In the genomic region with DNA sequence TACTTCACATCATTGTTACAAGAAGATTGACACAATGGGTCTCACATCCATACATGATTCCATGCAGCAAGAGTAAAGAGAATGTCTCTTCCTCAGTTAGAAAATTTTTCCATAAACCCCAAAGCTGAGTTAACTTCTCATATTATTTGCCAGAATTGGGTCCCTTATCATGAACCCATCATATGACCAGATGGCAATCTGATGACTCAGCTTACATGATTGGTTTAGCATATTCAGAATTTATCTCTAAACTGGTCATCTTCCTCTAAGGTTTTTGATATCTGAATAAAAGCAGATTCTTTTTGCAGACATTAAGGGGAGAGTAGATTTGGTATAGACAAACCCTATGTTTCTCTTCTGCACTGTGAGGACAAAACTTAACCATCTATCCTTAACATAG, we compare ENCODE assay signal across 33 cellular contexts.
"Had no signal": no experiment of that assay in that cellular context is flagged by ENCODE, and none has a peak within 500 bp of the region (broad histone marks: within the 10 kb centered on the region; RNA-seq: fewer than 3 reads in every experiment).

No MANE protein-coding gene starts in this region.

- H2AFZ ChIP-seq: hepatocyte had no signal

- H3K4me3 ChIP-seq: adrenal gland, ascending aorta, coronary artery, dorsolateral prefrontal cortex, gastrocnemius medialis, heart right ventricle, hepatocyte had no signal

- H3K9me3 Mint-ChIP-seq: activated CD4-positive, alpha-beta memory T cell treated with anti-CD3 and anti-CD28 coated beads for 36 hours; activated CD4-positive, alpha-beta T cell treated with anti-CD3 and anti-CD28 coated beads, Interleukin-2, amount 10 ng/mL, durations not matched to agents 24 days and 14 days; activated naive CD4-positive, alpha-beta T cell treated with anti-CD3 and anti-CD28 coated beads, Interleukin-2, amount 50 U/mL, for 24 hours; activated naive CD8-positive, alpha-beta T cell treated with anti-CD3 and anti-CD28 coated beads, Interleukin-2, amount 50 U/mL, for 24 hours; activated T-helper 1 cell treated with anti-CD3 and anti-CD28 coated beads, Interleukin-12 subunit alpha, Interleukin-12 subunit beta, Interleukin-2, Interleukin-4 antibody, amounts not matched to agents 30 ng/mL and 10 ng/mL and 1 ng/mL, durations not matched to agents 14 hours and 24 hours and 36 hours; activated T-helper 2 cell treated with anti-CD3 and anti-CD28 coated beads, Interferon-gamma antibody, Interleukin-2, Interleukin-4, amounts not matched to agents 10 μg/mL and 5 μg/mL and 100 μg/mL, durations not matched to agents 14 hours and 24 hours and 36 hours; dendritic cell treated with granulocyte-macrophage colony-stimulating factor and Interleukin-4, amounts not matched to agents 40 ng/mL and 50 ng/mL, for 4 days; endodermal cell had no signal

- H3K27me3 ChIP-seq: adrenal gland, ascending aorta, dorsolateral prefrontal cortex, foreskin keratinocyte, gastrocnemius medialis, heart right ventricle, hepatocyte had no signal

- H3K27ac Mint-ChIP-seq: activated CD4-positive, alpha-beta memory T cell treated with anti-CD3 and anti-CD28 coated beads for 36 hours; activated CD4-positive, alpha-beta T cell treated with anti-CD3 and anti-CD28 coated beads for 36 hours; activated CD4-positive, alpha-beta T cell treated with anti-CD3 and anti-CD28 coated beads, Interleukin-2, amount 10 ng/mL, durations not matched to agents 24 days and 14 days; activated CD8-positive, alpha-beta memory T cell treated with anti-CD3 and anti-CD28 coated beads, Interleukin-2, amount 10 ng/mL, durations not matched to agents 7 days and 5 days; activated CD8-positive, alpha-beta T cell treated with anti-CD3 and anti-CD28 coated beads, Interleukin-2, amount 10 ng/mL, durations not matched to agents 7 days and 5 days; activated naive CD4-positive, alpha-beta T cell treated with anti-CD3 and anti-CD28 coated beads for 36 hours; activated naive CD4-positive, alpha-beta T cell treated with anti-CD3 and anti-CD28 coated beads, Interleukin-2, amount 50 U/mL, for 24 hours; activated naive CD8-positive, alpha-beta T cell treated with anti-CD3 and anti-CD28 coated beads for 36 hours; activated naive CD8-positive, alpha-beta T cell treated with anti-CD3 and anti-CD28 coated beads, Interleukin-2, amount 50 U/mL, for 24 hours; activated T-helper 1 cell treated with anti-CD3 and anti-CD28 coated beads, Interleukin-12 subunit alpha, Interleukin-12 subunit beta, Interleukin-2, Interleukin-4 antibody, amounts not matched to agents 30 ng/mL and 10 ng/mL and 1 ng/mL, durations not matched to agents 14 hours and 24 hours and 36 hours; activated T-helper 2 cell treated with anti-CD3 and anti-CD28 coated beads, Interferon-gamma antibody, Interleukin-2, Interleukin-4, amounts not matched to agents 10 μg/mL and 5 μg/mL and 100 μg/mL, durations not matched to agents 14 hours and 24 hours and 36 hours; dendritic cell treated with granulocyte-macrophage colony-stimulating factor and Interleukin-4, amounts not matched to agents 40 ng/mL and 50 ng/mL, for 4 days; endodermal cell had no signal

- H3K4me1 ChIP-seq: ascending aorta, foreskin keratinocyte, gastrocnemius medialis had no signal

- DNase-seq: activated CD4-positive, alpha-beta memory T cell treated with anti-CD3 and anti-CD28 coated beads for 36 hours; activated CD4-positive, alpha-beta T cell treated with anti-CD3 and anti-CD28 coated beads for 36 hours; activated CD4-positive, alpha-beta T cell treated with anti-CD3 and anti-CD28 coated beads, Interleukin-2, amount 10 ng/mL, durations not matched to agents 24 days and 14 days; activated CD4-positive, CD25-positive, alpha-beta regulatory T cell; activated CD4-positive, CD25-positive, alpha-beta regulatory T cell treated with anti-CD3 and anti-CD28 coated beads, Interleukin-2, amount 50 U/mL, for 72 hours; activated CD8-positive, alpha-beta memory T cell treated with anti-CD3 and anti-CD28 coated beads, Interleukin-2, amount 10 ng/mL, durations not matched to agents 7 days and 5 days; activated CD8-positive, alpha-beta memory T cell treated with anti-CD3 and anti-CD28 coated beads, Interleukin-2, amount 50 U/mL, for 4 hours; activated CD8-positive, alpha-beta T cell treated with anti-CD3 and anti-CD28 coated beads, Interleukin-2, amount 10 ng/mL, durations not matched to agents 7 days and 5 days; activated effector memory CD4-positive, alpha-beta T cell treated with anti-CD3 and anti-CD28 coated beads, Interleukin-2, amount 50 U/mL, for 16 hours; activated naive CD4-positive, alpha-beta T cell treated with anti-CD3 and anti-CD28 coated beads for 36 hours; activated naive CD8-positive, alpha-beta T cell treated with anti-CD3 and anti-CD28 coated beads for 36 hours; activated naive CD8-positive, alpha-beta T cell treated with anti-CD3 and anti-CD28 coated beads, Interleukin-2, amount 50 U/mL, for 24 hours; activated T-cell treated with anti-CD3 and anti-CD28 coated beads, Interleukin-2, amount 50 U/mL, for 1 hour; activated T-cell treated with anti-CD3 and anti-CD28 coated beads, Interleukin-2, amount 50 U/mL, for 48 hours; adrenal gland; amygdala; caudate nucleus; cerebellar nuclear complex; dorsolateral prefrontal cortex; effector memory CD4-positive, alpha-beta T cell; endodermal cell; foreskin keratinocyte; gastrocnemius medialis; heart right ventricle; T-helper 2 cell had no signal

- H3K36me3 Mint-ChIP-seq: activated CD4-positive, alpha-beta memory T cell treated with anti-CD3 and anti-CD28 coated beads for 36 hours; activated CD8-positive, alpha-beta memory T cell treated with anti-CD3 and anti-CD28 coated beads, Interleukin-2, amount 10 ng/mL, durations not matched to agents 7 days and 5 days; activated naive CD4-positive, alpha-beta T cell treated with anti-CD3 and anti-CD28 coated beads, Interleukin-2, amount 50 U/mL, for 24 hours; activated naive CD8-positive, alpha-beta T cell treated with anti-CD3 and anti-CD28 coated beads for 36 hours had no signal

- H3K27me3 Mint-ChIP-seq: activated CD4-positive, alpha-beta memory T cell treated with anti-CD3 and anti-CD28 coated beads for 36 hours; activated CD4-positive, alpha-beta T cell treated with anti-CD3 and anti-CD28 coated beads for 36 hours; activated CD4-positive, alpha-beta T cell treated with anti-CD3 and anti-CD28 coated beads, Interleukin-2, amount 10 ng/mL, durations not matched to agents 24 days and 14 days; activated CD8-positive, alpha-beta memory T cell treated with anti-CD3 and anti-CD28 coated beads, Interleukin-2, amount 10 ng/mL, durations not matched to agents 7 days and 5 days; activated naive CD4-positive, alpha-beta T cell treated with anti-CD3 and anti-CD28 coated beads, Interleukin-2, amount 50 U/mL, for 24 hours; activated naive CD8-positive, alpha-beta T cell treated with anti-CD3 and anti-CD28 coated beads for 36 hours; activated naive CD8-positive, alpha-beta T cell treated with anti-CD3 and anti-CD28 coated beads, Interleukin-2, amount 50 U/mL, for 24 hours; dendritic cell treated with granulocyte-macrophage colony-stimulating factor and Interleukin-4, amounts not matched to agents 40 ng/mL and 50 ng/mL, for 4 days had no signal

- ATAC-seq: activated CD4-positive, alpha-beta T cell treated with anti-CD3 and anti-CD28 coated beads for 36 hours; activated CD8-positive, alpha-beta memory T cell treated with anti-CD3 and anti-CD28 coated beads, Interleukin-2, amount 10 ng/mL, durations not matched to agents 7 days and 5 days; activated CD8-positive, alpha-beta T cell treated with anti-CD3 and anti-CD28 coated beads, Interleukin-2, amount 10 ng/mL, durations not matched to agents 7 days and 5 days; activated naive CD8-positive, alpha-beta T cell treated with anti-CD3 and anti-CD28 coated beads, Interleukin-2, amount 50 U/mL, for 24 hours; esophagus mucosa; foreskin keratinocyte; gastrocnemius medialis; heart right ventricle had no signal

- H3K4me1 Mint-ChIP-seq: activated CD4-positive, alpha-beta T cell treated with anti-CD3 and anti-CD28 coated beads for 36 hours; activated CD4-positive, alpha-beta T cell treated with anti-CD3 and anti-CD28 coated beads, Interleukin-2, amount 10 ng/mL, durations not matched to agents 24 days and 14 days; activated CD8-positive, alpha-beta memory T cell treated with anti-CD3 and anti-CD28 coated beads, Interleukin-2, amount 10 ng/mL, durations not matched to agents 7 days and 5 days; activated naive CD4-positive, alpha-beta T cell treated with anti-CD3 and anti-CD28 coated beads, Interleukin-2, amount 50 U/mL, for 24 hours; activated naive CD8-positive, alpha-beta T cell treated with anti-CD3 and anti-CD28 coated beads for 36 hours; activated naive CD8-positive, alpha-beta T cell treated with anti-CD3 and anti-CD28 coated beads, Interleukin-2, amount 50 U/mL, for 24 hours had no signal

- H3K4me2 ChIP-seq: hepatocyte had no signal

- H3K4me3 Mint-ChIP-seq: activated CD4-positive, alpha-beta memory T cell treated with anti-CD3 and anti-CD28 coated beads for 36 hours; activated CD4-positive, alpha-beta T cell treated with anti-CD3 and anti-CD28 coated beads for 36 hours; activated CD4-positive, alpha-beta T cell treated with anti-CD3 and anti-CD28 coated beads, Interleukin-2, amount 10 ng/mL, durations not matched to agents 24 days and 14 days; activated CD8-positive, alpha-beta memory T cell treated with anti-CD3 and anti-CD28 coated beads, Interleukin-2, amount 10 ng/mL, durations not matched to agents 7 days and 5 days; activated CD8-positive, alpha-beta T cell treated with anti-CD3 and anti-CD28 coated beads, Interleukin-2, amount 10 ng/mL, durations not matched to agents 7 days and 5 days; activated naive CD4-positive, alpha-beta T cell treated with anti-CD3 and anti-CD28 coated beads for 36 hours; activated naive CD4-positive, alpha-beta T cell treated with anti-CD3 and anti-CD28 coated beads, Interleukin-2, amount 50 U/mL, for 24 hours; activated naive CD8-positive, alpha-beta T cell treated with anti-CD3 and anti-CD28 coated beads for 36 hours; activated naive CD8-positive, alpha-beta T cell treated with anti-CD3 and anti-CD28 coated beads, Interleukin-2, amount 50 U/mL, for 24 hours; activated T-helper 1 cell treated with anti-CD3 and anti-CD28 coated beads, Interleukin-12 subunit alpha, Interleukin-12 subunit beta, Interleukin-2, Interleukin-4 antibody, amounts not matched to agents 30 ng/mL and 10 ng/mL and 1 ng/mL, durations not matched to agents 14 hours and 24 hours and 36 hours; dendritic cell treated with granulocyte-macrophage colony-stimulating factor and Interleukin-4, amounts not matched to agents 40 ng/mL and 50 ng/mL, for 4 days; endodermal cell had no signal

- H3K36me3 ChIP-seq: adrenal gland, ascending aorta, gastrocnemius medialis, heart right ventricle had no signal

- H3K9me3 ChIP-seq: adrenal gland, ascending aorta, gastrocnemius medialis, heart right ventricle had no signal

- H3K27ac ChIP-seq: adrenal gland, ascending aorta, coronary artery, dorsolateral prefrontal cortex, foreskin keratinocyte, gastrocnemius medialis, heart right ventricle, hepatocyte had no signal

- H3K79me2 ChIP-seq: hepatocyte had no signal
